9 cellular contexts compared by ENCODE assay signal in genomic region chr7:7569615-7570014, GRCh38. TPM values are rescaled to one million over a fixed set of nuclear protein-coding genes. Genes with fewer than 3 reads are reported as not detected.
DNase-seq lines count a peak whose midpoint lies in the region; ATAC-seq and TF ChIP-seq lines count a peak whose summit lies in the region.
"Had no signal": no experiment of that assay in that cellular context is flagged by ENCODE, and none has a peak within 500 bp of the region (broad histone marks: within the 10 kb centered on the region; RNA-seq: fewer than 3 reads in every experiment).

No MANE protein-coding gene starts in this region.

- H3K27me3 ChIP-seq in stomach = no peaks in the 10 kb centered on the region
- H3K27me3 ChIP-seq: SJCRH30 had no signal

- WGBS in stomach, 5 donors = 72 to 87% (median 78%) methylated on average over 3 of the region's 3 CpGs

- peak overlapping the region; percentile 84 for H3K4me3 Mint-ChIP-seq in activated T-cell treated with anti-CD3 and anti-CD28 coated beads, Interleukin-2, amount 50 U/mL, for 4 hours
- H3K4me3 Mint-ChIP-seq in central memory CD8-positive, alpha-beta T cell = no peak overlapping the region

- H3K27me3 Mint-ChIP-seq in activated T-cell treated with anti-CD3 and anti-CD28 coated beads, Interleukin-2, amount 50 U/mL, for 4 hours (ENCODE audit: low read depth) = no peaks in the 10 kb centered on the region
- H3K27me3 Mint-ChIP-seq in central memory CD8-positive, alpha-beta T cell = no peaks in the 10 kb centered on the region

- peak overlapping the region in 2 of 4 donors; percentile 14 to 76 for H3K4me3 ChIP-seq in stomach
- H3K4me3 ChIP-seq: SJCRH30 had no signal

- peaks cover 0 to 11% (median 6%) of the 10 kb centered on the region in 4 donors for H3K36me3 ChIP-seq in stomach

- no peak for ATAC-seq in activated T-cell treated with anti-CD3 and anti-CD28 coated beads, Interleukin-2, amount 50 U/mL, for 4 hours
- ATAC-seq in HG03196 (IDR thresholded peaks at IDR 0.05; ENCODE audit: unreplicated experiment) (peak; percentile 26), GM18873 (IDR thresholded peaks at IDR 0.05; ENCODE audit: low FRiP score, unreplicated experiment) (no peak)
- no peak for ATAC-seq in central memory CD8-positive, alpha-beta T cell (replicated peaks; ENCODE audit: extremely low read depth, poor library complexity, severe bottlenecking)

- H3K9me3 ChIP-seq in stomach = no peaks in the 10 kb centered on the region
- H3K9me3 ChIP-seq: SJCRH30 had no signal

- H3K4me1 Mint-ChIP-seq in activated T-cell treated with anti-CD3 and anti-CD28 coated beads, Interleukin-2, amount 50 U/mL, for 4 hours (ENCODE audit: low read depth) = peaks cover 44% of the 10 kb centered on the region
- H3K4me1 Mint-ChIP-seq in central memory CD8-positive, alpha-beta T cell = peaks cover 35% of the 10 kb centered on the region

- peak overlapping the region; percentile 72 for H3K27ac Mint-ChIP-seq in central memory CD8-positive, alpha-beta T cell (ENCODE audit: low read depth)

- H3K9me3 Mint-ChIP-seq in activated T-cell treated with anti-CD3 and anti-CD28 coated beads, Interleukin-2, amount 50 U/mL, for 4 hours = no peaks in the 10 kb centered on the region
- no peaks in the 10 kb centered on the region for H3K9me3 Mint-ChIP-seq in central memory CD8-positive, alpha-beta T cell

- TF ChIP-seq POLR2A in stomach (IDR thresholded peaks at IDR 0.05) = no peak

- DNase-seq in activated T-cell treated with anti-CD3 and anti-CD28 coated beads, Interleukin-2, amount 50 U/mL, for 4 hours = no peak
- DNase-seq in activated T-cell treated with anti-CD3 and anti-CD28 coated beads, Interleukin-2, amount 50 U/mL, for 48 hours = no peak
- no peak for DNase-seq in central memory CD8-positive, alpha-beta T cell (ENCODE audit: low spot score in 2 of 2)
- DNase-seq in stomach (no peak), NCI-H1105 (lab: John Stamatoyannopoulos, UW) (no peak), NCI-H524 (lab: John Stamatoyannopoulos, UW) (no peak)
- DNase-seq: SJCRH30 had no signal

- peak overlapping the region in 3 of 5 donors; percentile 14 to 32 (median 27) for H3K27ac ChIP-seq in stomach
- H3K27ac ChIP-seq: SJCRH30 had no signal

- intact Hi-C loops in stomach (cut with DNase I; ENCODE audit: low total_unique reads) = no loop called here

- no peak for TF ChIP-seq CTCF in stomach (IDR thresholded peaks at IDR 0.05)

- peaks cover 25% of the 10 kb centered on the region for H3K36me3 Mint-ChIP-seq in activated T-cell treated with anti-CD3 and anti-CD28 coated beads, Interleukin-2, amount 50 U/mL, for 4 hours (ENCODE audit: insufficient read depth)
- H3K36me3 Mint-ChIP-seq in central memory CD8-positive, alpha-beta T cell (ENCODE audit: insufficient read depth) = peaks cover 10% of the 10 kb centered on the region

- peaks cover 13 to 60% (median 41%) of the 10 kb centered on the region in 4 donors for H3K4me1 ChIP-seq in stomach

- no peak for TF ChIP-seq EP300 in stomach (IDR thresholded peaks at IDR 0.05)

RNA-seq across cellular contexts. Expression of gene MIOS, which starts 2.9 kb away (rescaled TPM):
- 10 to 100 TPM; 33.9 to 41.5 (median 37.5) TPM for total RNA-seq in activated T-cell treated with anti-CD3 and anti-CD28 coated beads, Interleukin-2, amount 50 U/mL, for 4 hours
- total RNA-seq in stomach = 10 to 100 TPM; 10.7 to 82.9 (median 62.4) TPM
- polyA plus RNA-seq in stomach = 10 to 100 TPM; 16.3 to 21.8 (median 17.0) TPM

RNA-seq across cellular contexts. Expression of gene COL28A1, which starts 33.9 kb away (rescaled TPM):
- total RNA-seq in activated T-cell treated with anti-CD3 and anti-CD28 coated beads, Interleukin-2, amount 50 U/mL, for 4 hours = under 1 TPM in 2 of 3 donors, not detected in 1; 0.08 to 0.10 TPM
- 10 to 100 TPM in 2 of 5 donors, 1 to 10 TPM in 2, under 1 TPM in 1; 0.58 to 39.7 (median 5.7) TPM for total RNA-seq in stomach
- polyA plus RNA-seq in stomach = 1 to 10 TPM; 1.7 to 4.0 (median 2.5) TPM
